In the genomic region with DNA sequence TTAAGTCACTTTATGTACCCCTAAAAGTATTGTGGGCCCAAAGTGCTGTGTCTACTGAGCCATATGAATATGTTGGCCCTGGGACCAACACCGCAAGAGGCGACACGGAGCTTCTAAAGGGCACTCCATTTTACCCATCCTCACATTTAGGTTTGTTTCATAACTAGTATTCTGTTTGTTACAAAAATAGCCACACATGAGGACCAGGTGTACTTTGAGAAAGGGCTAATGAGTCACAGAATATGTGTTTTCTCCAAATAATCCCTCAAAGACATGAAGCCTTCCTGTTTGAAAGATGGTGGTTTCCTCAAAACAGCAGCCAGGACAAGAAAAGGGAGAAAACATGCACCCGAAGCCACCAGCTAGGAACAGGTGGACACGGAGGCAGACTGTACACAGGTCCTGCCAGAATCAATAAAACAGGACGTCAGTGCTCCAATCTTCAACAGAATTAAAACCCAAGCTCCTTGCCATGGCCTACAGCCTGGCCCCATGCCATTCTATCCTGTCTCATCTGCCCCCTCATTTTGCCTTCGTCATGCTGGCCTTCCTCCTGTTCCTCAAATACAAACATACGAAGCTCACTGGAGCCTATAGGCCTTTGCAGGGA, we compare ENCODE assay signal across 19 cellular contexts. TPM values are rescaled to one million over a fixed set of nuclear protein-coding genes. Genes with fewer than 3 reads are reported as not detected.
DNase-seq lines count a peak whose midpoint lies in the region; ATAC-seq and TF ChIP-seq lines count a peak whose summit lies in the region.
"Had no signal": no experiment of that assay in that cellular context is flagged by ENCODE, and none has a peak within 500 bp of the region (broad histone marks: within the 10 kb centered on the region; RNA-seq: fewer than 3 reads in every experiment).

No MANE protein-coding gene starts in this region.

- H3K4me3 Mint-ChIP-seq in nephron, result no peak overlapping the region
- no peak overlapping the region for H3K4me3 Mint-ChIP-seq in activated naive CD8-positive, alpha-beta T cell treated with anti-CD3 and anti-CD28 coated beads for 36 hours
- H3K4me3 Mint-ChIP-seq: CD4-positive, alpha-beta T cell had no signal

- H3K9me3 Mint-ChIP-seq in nephron, result no peaks in the 10 kb centered on the region
- H3K9me3 Mint-ChIP-seq in activated naive CD8-positive, alpha-beta T cell treated with anti-CD3 and anti-CD28 coated beads for 36 hours, result peaks cover 4% of the 10 kb centered on the region

- TF ChIP-seq CTCF in C4-2B (conservative IDR thresholded peaks at IDR 0.05), result no peak
- TF ChIP-seq CTCF in nephron (IDR thresholded peaks at IDR 0.05; ENCODE audit: unreplicated experiment in 3 of 3), result no peak

- peak overlapping the region; percentile 19; the same call in 1 of the 2 replicates for H3K27ac ChIP-seq in C4-2B
- H3K27ac ChIP-seq: SJCRH30 had no signal

- DNase-seq in SHP77 treated with DMSO at 0.1 percent for 48 hours (lab: John Stamatoyannopoulos, UW) (peak; percentile 1), NCI-H2107 (lab: John Stamatoyannopoulos, UW) (no peak), kidney glomerular epithelial cell (lab: John Stamatoyannopoulos, UW) (no peak)
- DNase-seq in activated naive CD8-positive, alpha-beta T cell treated with anti-CD3 and anti-CD28 coated beads for 36 hours, result no peak
- DNase-seq: CD4-positive, alpha-beta T cell; DMS53; GOT3; HCEC 1CT; NCI-H1105; NCI-H1436 treated with DMSO at 0.1 percent for 48 hours; NCI-H187 treated with DMSO at 0.1 percent for 48 hours; NCI-H524 treated with DMSO at 0.1 percent for 48 hours; NCI-H774; NK-92 treated with Interleukin-12 subunit alpha and Interleukin-12 subunit beta, amount 100 ng/mL, for 24 hours; PC-3; SJCRH30 had no signal

- no peaks in the 10 kb centered on the region for H3K4me1 Mint-ChIP-seq in nephron
- no peaks in the 10 kb centered on the region for H3K4me1 Mint-ChIP-seq in activated naive CD8-positive, alpha-beta T cell treated with anti-CD3 and anti-CD28 coated beads for 36 hours

- peak overlapping the region in 2 of 3 experiments; percentile 72 to 89 for H3K27ac Mint-ChIP-seq in nephron
- no peak overlapping the region for H3K27ac Mint-ChIP-seq in activated naive CD8-positive, alpha-beta T cell treated with anti-CD3 and anti-CD28 coated beads for 36 hours
- H3K27ac Mint-ChIP-seq: CD4-positive, alpha-beta T cell had no signal

- no peaks in the 10 kb centered on the region for H3K36me3 Mint-ChIP-seq in nephron (ENCODE audit: low read depth)
- no peaks in the 10 kb centered on the region for H3K36me3 Mint-ChIP-seq in activated naive CD8-positive, alpha-beta T cell treated with anti-CD3 and anti-CD28 coated beads for 36 hours

- peak; percentile 68 for ATAC-seq in HG03095 (IDR thresholded peaks at IDR 0.05; ENCODE audit: unreplicated experiment)
- ATAC-seq: PC-3 had no signal

- H3K27me3 Mint-ChIP-seq in nephron (ENCODE audit: low read depth), result no peaks in the 10 kb centered on the region
- H3K27me3 Mint-ChIP-seq in activated naive CD8-positive, alpha-beta T cell treated with anti-CD3 and anti-CD28 coated beads for 36 hours, result no peaks in the 10 kb centered on the region
- H3K27me3 Mint-ChIP-seq: CD4-positive, alpha-beta T cell had no signal

RNA-seq across cellular contexts. Expression of a gene that starts 21.8 kb away (rescaled TPM):
- not detected for total RNA-seq in activated naive CD8-positive, alpha-beta T cell treated with anti-CD3 and anti-CD28 coated beads for 36 hours
- total RNA-seq: CD4-positive, alpha-beta T cell; SJCRH30 had no signal
